Comparison of ENCODE assay signal across 13 cellular contexts in the genomic region with DNA sequence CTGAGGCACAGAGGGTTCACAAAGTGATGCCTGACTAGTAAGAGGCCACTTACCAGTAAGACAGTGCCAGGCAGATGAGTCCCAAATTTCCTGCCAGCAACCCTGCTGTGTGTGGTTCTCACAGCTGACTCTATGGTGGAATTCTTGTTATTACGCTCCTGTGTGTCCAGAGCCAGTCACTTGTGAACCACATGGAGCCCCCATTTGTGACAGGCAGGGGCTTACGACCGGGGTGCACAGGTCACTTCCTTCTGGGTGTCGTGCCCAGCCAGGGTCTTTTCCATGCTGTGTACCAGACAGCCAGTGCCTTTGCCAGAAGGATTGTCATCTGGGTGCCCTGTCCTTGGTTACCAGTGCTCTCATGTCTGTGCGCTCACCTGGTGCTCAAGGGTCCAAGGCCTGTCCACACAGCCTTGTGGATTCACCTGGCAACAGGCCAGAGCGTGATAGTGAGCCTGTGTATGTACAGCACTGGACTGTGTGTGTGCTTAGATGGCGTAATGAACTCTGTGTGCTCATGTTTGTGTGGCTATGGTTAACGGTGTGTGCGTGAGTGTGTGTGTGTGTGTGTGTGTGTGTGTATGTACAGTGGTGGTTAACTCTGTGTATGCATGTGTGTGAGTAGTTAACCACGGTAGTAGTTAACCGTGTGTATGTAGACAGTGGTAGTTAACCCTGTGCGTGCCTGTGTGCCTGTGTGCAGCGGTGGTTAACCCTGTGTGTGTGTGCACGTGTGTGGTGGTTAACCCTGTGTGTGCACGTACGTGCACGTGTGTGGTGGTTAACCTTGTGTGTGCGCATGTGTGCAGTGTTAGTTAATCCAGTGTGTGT. TPM values are rescaled to one million over a fixed set of nuclear protein-coding genes. Genes with fewer than 3 reads are reported as not detected.
DNase-seq lines count a peak whose midpoint lies in the region; ATAC-seq and TF ChIP-seq lines count a peak whose summit lies in the region.
"Had no signal": no experiment of that assay in that cellular context is flagged by ENCODE, and none has a peak within 500 bp of the region (broad histone marks: within the 10 kb centered on the region; RNA-seq: fewer than 3 reads in every experiment).

No MANE protein-coding gene starts in this region.

- no peaks in the 10 kb centered on the region for H3K9me3 Mint-ChIP-seq in CD4-positive, alpha-beta memory T cell
- H3K9me3 Mint-ChIP-seq in central memory CD8-positive, alpha-beta T cell: no peaks in the 10 kb centered on the region

- ATAC-seq in IMR-90 (ENCODE audit: low read depth) (no peak), lower lobe of right lung (peak; percentile 43 to 75), HG02678 (IDR thresholded peaks at IDR 0.05; ENCODE audit: unreplicated experiment) (no peak)
- ATAC-seq in central memory CD8-positive, alpha-beta T cell (replicated peaks; ENCODE audit: extremely low read depth, poor library complexity, severe bottlenecking): no peak
- ATAC-seq: HCT116; stimulated activated memory B cell treated with anti-CD40 and anti-IgM and Interleukin-4, amounts not matched to agents 10 μg/mL and 1 μg/mL and 100 μg/mL, for 72 hours had no signal

- H3K27ac ChIP-seq in CD4-positive, alpha-beta memory T cell (ENCODE audit: low read depth, low read length): no peak overlapping the region
- H3K27ac ChIP-seq in IMR-90 (ENCODE audit: insufficient read depth, low read length): no peak overlapping the region
- no peak overlapping the region for H3K27ac ChIP-seq in lower lobe of right lung
- H3K27ac ChIP-seq in tibial nerve: peak overlapping the region in 1 of 4 donors; percentile 50
- H3K27ac ChIP-seq: breast epithelium had no signal

- H3K56ac ChIP-seq in IMR-90 (ENCODE audit: extremely low read depth, insufficient read depth, low read length): no peak overlapping the region

- BruUV-seq in IMR-90 (replicated peaks; lab: Mats Ljungman, UMichigan): no TSS peak

- H3K4ac ChIP-seq in IMR-90 (ENCODE audit: low read depth, low read length): no peak overlapping the region

- POLR2A ChIA-PET in CD4-positive, alpha-beta memory T cell (lab: Charles Lee; ENCODE audit: partially characterized antibody): no interaction called here
- POLR2A ChIA-PET in IMR-90 (lab: Charles Lee; ENCODE audit: unreplicated experiment): no interaction called here

- H3K36me3 Mint-ChIP-seq in CD4-positive, alpha-beta memory T cell: peaks cover 6 to 10% of the 10 kb centered on the region in 2 donors
- H3K36me3 Mint-ChIP-seq in central memory CD8-positive, alpha-beta T cell (ENCODE audit: insufficient read depth): peaks cover 2% of the 10 kb centered on the region

- no peak for TF ChIP-seq EP300 in tibial nerve (IDR thresholded peaks at IDR 0.05)

- no peak overlapping the region for H3K9ac ChIP-seq in IMR-90 (ENCODE audit: low read depth, low read length)

- no peak overlapping the region for H4K91ac ChIP-seq in IMR-90 (ENCODE audit: insufficient read depth, low read depth, low read length)

- H2AK5ac ChIP-seq in IMR-90 (ENCODE audit: low read depth, low read length): peak overlapping the region; percentile 19; the same call in 1 of the 2 replicates

- no peak overlapping the region for H2AK9ac ChIP-seq in IMR-90 (replicated peaks; ENCODE audit: low read depth, low read length, poor library complexity)

- H2AFZ ChIP-seq in IMR-90 (replicated peaks; ENCODE audit: low read length, poor library complexity): no peak overlapping the region

- H3K9me3 ChIP-seq in CD4-positive, alpha-beta memory T cell (ENCODE audit: control insufficient read depth in 1 of 2, low read length in 2 of 2): no peaks in the 10 kb centered on the region
- H3K9me3 ChIP-seq in IMR-90 (ENCODE audit: control insufficient read depth, insufficient read depth, low read length) (no peaks in the 10 kb centered on the region), lower lobe of right lung (no peaks in the 10 kb centered on the region), tibial nerve (no peaks in the 10 kb centered on the region)
- H3K9me3 ChIP-seq: breast epithelium had no signal

- no peak overlapping the region for H2BK5ac ChIP-seq in IMR-90 (ENCODE audit: low read depth, low read length, poor library complexity, severe bottlenecking)

- no peak overlapping the region for H2BK120ac ChIP-seq in IMR-90 (ENCODE audit: low read depth, low read length)

- peak in 2 of 5 donors; percentile 20 to 24 for DNase-seq in CD4-positive, alpha-beta memory T cell
- DNase-seq in IMR-90: peak; percentile 33
- DNase-seq in central memory CD8-positive, alpha-beta T cell (ENCODE audit: low spot score in 2 of 2): no peak
- DNase-seq in lower lobe of right lung: peak; percentile 76
- no peak for DNase-seq in NAMALWA (ENCODE audit: low spot score)
- DNase-seq in islet precursor cell: no peak
- no peak for DNase-seq in tibial nerve (ENCODE audit: low spot score in 2 of 2)
- DNase-seq: NCI-H524; stimulated activated CD4-positive, alpha-beta T cell treated with anti-CD3 and anti-CD28 coated beads, Interleukin-12 subunit alpha, Interleukin-12 subunit beta, amount 100 ng/mL, for 4 hours had no signal

- H3K9me1 ChIP-seq in IMR-90 (ENCODE audit: insufficient read depth, low read length): no peaks in the 10 kb centered on the region

- H3K23ac ChIP-seq in IMR-90 (ENCODE audit: low read depth, low read length): no peak overlapping the region

- no peak for TF ChIP-seq CTCF in IMR-90 (conservative IDR thresholded peaks at IDR 0.05; ENCODE audit: low read depth, low read length)
- TF ChIP-seq CTCF in lower lobe of right lung (IDR thresholded peaks at IDR 0.05): no peak
- TF ChIP-seq CTCF in tibial nerve (IDR thresholded peaks at IDR 0.05): no peak

- no peak overlapping the region for H2BK15ac ChIP-seq in IMR-90 (ENCODE audit: low read depth, low read length)

- no peak overlapping the region for H3K14ac ChIP-seq in IMR-90 (replicated peaks; ENCODE audit: low read depth, low read length)

- no peak overlapping the region for H3K4me2 ChIP-seq in IMR-90 (ENCODE audit: low read depth, low read length)

- peaks cover 9 to 14% (median 9%) of the 10 kb centered on the region in 4 donors for H3K4me1 Mint-ChIP-seq in CD4-positive, alpha-beta memory T cell
- peaks cover 18% of the 10 kb centered on the region for H3K4me1 Mint-ChIP-seq in central memory CD8-positive, alpha-beta T cell

- WGBS in IMR-90 (ENCODE audit: extremely low coverage in 2 of 2, insufficient read length in 1 of 2), 2 experiments: 71% methylated on average over 7 of the region's 18 CpGs; no CpG with 5 or more reads in 1 of the 2 experiments
- WGBS in tibial nerve, 2 donors: 51 to 58% methylated on average over 15 to 18 of the region's 18 CpGs

- no peak for TF ChIP-seq POLR2A in IMR-90 (IDR thresholded peaks at IDR 0.05; ENCODE audit: low read depth, low read length)
- no peak for TF ChIP-seq POLR2A in tibial nerve (IDR thresholded peaks at IDR 0.05)

- no peak overlapping the region for H4K8ac ChIP-seq in IMR-90 (ENCODE audit: low read depth in 2 of 2, low read length in 2 of 2)

- peak overlapping the region in 6 of 7 donors; percentile 11 to 77 (median 40) for H3K27ac Mint-ChIP-seq in CD4-positive, alpha-beta memory T cell
- peak overlapping the region; percentile 17 for H3K27ac Mint-ChIP-seq in central memory CD8-positive, alpha-beta T cell (ENCODE audit: low read depth)
- H3K27ac Mint-ChIP-seq: stimulated activated memory B cell treated with anti-CD40 and anti-IgM and Interleukin-4, amounts not matched to agents 10 μg/mL and 1 μg/mL and 100 μg/mL, for 72 hours had no signal

- intact Hi-C loops in CD4-positive, alpha-beta memory T cell (cut with micrococcal nuclease): no loop called here
- intact Hi-C loops in IMR-90 (cut with micrococcal nuclease) (no loop called here), lower lobe of right lung (cut with DNase I) (no loop called here)

- H3K79me1 ChIP-seq in IMR-90 (ENCODE audit: low read depth in 1 of 2, low read length in 2 of 2): no peaks in the 10 kb centered on the region; a peak in 1 of 4 replicates

- no peaks in the 10 kb centered on the region for H3K36me3 ChIP-seq in CD4-positive, alpha-beta memory T cell (ENCODE audit: insufficient read depth, low read length)
- H3K36me3 ChIP-seq in IMR-90 (ENCODE audit: control insufficient read depth, insufficient read depth, low read length) (no peaks in the 10 kb centered on the region; the same call in 1 of the 2 replicates), lower lobe of right lung (peaks cover 8% of the 10 kb centered on the region), tibial nerve (peaks cover 0 to 13% (median 0%) of the 10 kb centered on the region in 3 donors)
- H3K36me3 ChIP-seq: breast epithelium had no signal

- H4K20me1 ChIP-seq in IMR-90 (ENCODE audit: insufficient read depth, low read length): peaks cover 5% of the 10 kb centered on the region; the same call in 1 of the 2 replicates

- no peak overlapping the region; the same call in 1 of the 2 replicates for H4K5ac ChIP-seq in IMR-90 (ENCODE audit: low read depth, low read length)

- dilution Hi-C loops in IMR-90 (cut with HindIII; ENCODE audit: low sequenced_read_pairs, unreplicated experiment): no loop called here

- no peak overlapping the region for H3K4me3 ChIP-seq in CD4-positive, alpha-beta memory T cell (ENCODE audit: low read length in 2 of 2)
- H3K4me3 ChIP-seq in IMR-90 (ENCODE audit: insufficient read depth, low read depth, low read length): no peak overlapping the region
- H3K4me3 ChIP-seq in lower lobe of right lung: no peak overlapping the region
- H3K4me3 ChIP-seq in tibial nerve: no peak overlapping the region
- H3K4me3 ChIP-seq: breast epithelium had no signal

- CTCF ChIA-PET in CD4-positive, alpha-beta memory T cell (lab: Charles Lee; ENCODE audit: partially characterized antibody): no interaction called here
- CTCF ChIA-PET in IMR-90 (lab: Yijun Ruan, JAX): no interaction called here

- no peaks in the 10 kb centered on the region for H3K27me3 Mint-ChIP-seq in CD4-positive, alpha-beta memory T cell
- H3K27me3 Mint-ChIP-seq in central memory CD8-positive, alpha-beta T cell: no peaks in the 10 kb centered on the region
- H3K27me3 Mint-ChIP-seq: stimulated activated memory B cell treated with anti-CD40 and anti-IgM and Interleukin-4, amounts not matched to agents 10 μg/mL and 1 μg/mL and 100 μg/mL, for 72 hours had no signal

- H3K27me3 ChIP-seq in CD4-positive, alpha-beta memory T cell (ENCODE audit: insufficient read depth, low read length): no peaks in the 10 kb centered on the region
- H3K27me3 ChIP-seq in IMR-90 (ENCODE audit: control insufficient read depth, insufficient read depth, low read length) (no peaks in the 10 kb centered on the region), lower lobe of right lung (ENCODE audit: low read depth) (no peaks in the 10 kb centered on the region), tibial nerve (no peaks in the 10 kb centered on the region)
- H3K27me3 ChIP-seq: breast epithelium had no signal

- no peak for TF ChIP-seq RAD21 in IMR-90 (IDR thresholded peaks at IDR 0.05; ENCODE audit: low read length)

- no peak overlapping the region for H3K4me3 Mint-ChIP-seq in CD4-positive, alpha-beta memory T cell
- H3K4me3 Mint-ChIP-seq in central memory CD8-positive, alpha-beta T cell: no peak overlapping the region
- H3K4me3 Mint-ChIP-seq: stimulated activated memory B cell treated with anti-CD40 and anti-IgM and Interleukin-4, amounts not matched to agents 10 μg/mL and 1 μg/mL and 100 μg/mL, for 72 hours had no signal

- H2BK20ac ChIP-seq in IMR-90 (ENCODE audit: low read depth, low read length): no peak overlapping the region

- in situ Hi-C loops in IMR-90 (cut with MboI; ENCODE audit: low sequenced_read_pairs): no loop called here

- no peak overlapping the region for H3K18ac ChIP-seq in IMR-90 (ENCODE audit: low read depth, low read length)

- H3K4me1 ChIP-seq in CD4-positive, alpha-beta memory T cell (ENCODE audit: insufficient read depth, low read length): no peaks in the 10 kb centered on the region
- H3K4me1 ChIP-seq in IMR-90 (ENCODE audit: control insufficient read depth, insufficient read depth, low read length) (peaks cover 14% of the 10 kb centered on the region), lower lobe of right lung (peaks cover 15% of the 10 kb centered on the region), tibial nerve (peaks cover 0 to 49% (median 0%) of the 10 kb centered on the region in 4 donors)
- H3K4me1 ChIP-seq: breast epithelium had no signal

RNA-seq across cellular contexts. Expression of a gene that starts 18.6 kb away (rescaled TPM):
- total RNA-seq in CD4-positive, alpha-beta memory T cell: 10 to 100 TPM; 16.1 to 19.6 TPM
- 1 to 10 TPM in 1 of 2 donors, under 1 TPM in 1; 0.73 to 7.2 TPM for polyA plus RNA-seq in CD4-positive, alpha-beta memory T cell
- total RNA-seq in IMR-90 (2012; rRNA removed): 2.7 and 2.8 TPM in 2 replicates
- 5.8 and 7.4 TPM in 2 replicates for polyA plus RNA-seq in IMR-90 (2012; rRNA removed)
- 3.2 and 5.9 TPM in 2 replicates for polyA plus RNA-seq in IMR-90 (2012; cell fraction: cytosol; rRNA removed)
- 11.4 and 12.3 TPM in 2 replicates for polyA plus RNA-seq in IMR-90 (2012; cell fraction: nucleus; rRNA removed; ENCODE audit: low replicate concordance)
- 58.1 TPM for total RNA-seq in lower lobe of right lung
- 100 to 1,000 TPM in 1 of 4 donors, 10 to 100 TPM in 3; 18.2 to 299 (median 54.3) TPM for total RNA-seq in tibial nerve

Comparison
In these comparisons a context has a peak if more than half of its experiments do, and no peak if none do; other contexts are left out.
1. DNase-seq: peak in IMR-90 (single experiment) and lower lobe of right lung (single experiment); none in central memory CD8-positive, alpha-beta T cell (0 of 2), NAMALWA (single experiment), islet precursor cell (single experiment) and tibial nerve (0 of 2).
2. ATAC-seq: peak in lower lobe of right lung (2 of 2); none in IMR-90 (single experiment), central memory CD8-positive, alpha-beta T cell (single experiment) and HG02678 (single experiment).